ENCODE assay signal across 9 cellular contexts in the genomic region with DNA sequence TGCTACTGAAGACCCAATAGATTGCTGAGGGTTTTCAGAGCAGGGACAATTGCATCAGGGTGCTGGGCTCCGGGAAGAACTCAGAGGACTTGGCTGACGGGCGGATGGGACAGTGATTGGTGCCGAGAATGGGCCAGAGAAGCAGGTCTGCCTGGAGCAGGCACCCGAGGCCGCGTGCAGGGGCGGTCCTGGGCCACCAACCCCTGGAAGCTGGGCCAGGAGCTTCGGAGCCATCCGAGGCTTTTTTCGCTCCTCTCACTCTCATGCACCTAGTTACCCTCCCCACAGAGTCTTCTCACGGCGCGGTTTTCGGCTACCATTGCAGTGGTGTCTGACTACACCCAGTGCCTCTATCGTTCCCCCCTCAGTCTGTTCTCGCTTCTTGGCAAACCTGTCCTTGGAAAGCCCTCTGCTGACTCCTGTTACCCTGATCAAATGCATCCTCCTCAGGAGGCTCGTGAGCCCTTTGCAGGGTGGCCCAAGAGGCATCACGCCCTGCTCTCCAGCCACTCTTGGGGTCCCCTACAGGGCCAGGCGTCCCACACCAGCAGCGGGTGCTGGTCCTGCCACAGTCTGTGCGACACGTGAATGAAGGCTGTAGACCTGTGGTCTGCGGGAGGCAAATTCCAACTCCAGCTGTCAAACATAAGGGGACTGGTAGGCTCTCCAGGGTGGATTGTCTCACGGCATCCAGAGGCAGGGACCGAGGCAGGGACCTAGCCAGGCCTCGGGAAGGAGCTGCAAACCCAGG. TPM values are rescaled to one million over a fixed set of nuclear protein-coding genes. Genes with fewer than 3 reads are reported as not detected.
DNase-seq lines count a peak whose midpoint lies in the region; ATAC-seq and TF ChIP-seq lines count a peak whose summit lies in the region.
"Had no signal": no experiment of that assay in that cellular context is flagged by ENCODE, and none has a peak within 500 bp of the region (broad histone marks: within the 10 kb centered on the region; RNA-seq: fewer than 3 reads in every experiment).

No MANE protein-coding gene starts in this region.

- WGBS in mesodermal cell (ENCODE audit: insufficient coverage in 2 of 2), 2 experiments, result 89 to 90% methylated on average over 26 to 27 of the region's 27 CpGs

- no peak for TF ChIP-seq CTCF in cardiac muscle cell (IDR thresholded peaks at IDR 0.05; ENCODE audit: low read depth, low read length)
- TF ChIP-seq CTCF in MCF 10A (IDR thresholded peaks at IDR 0.05; ENCODE audit: unreplicated experiment), result no peak
- no peak for TF ChIP-seq CTCF in vagina (IDR thresholded peaks at IDR 0.05)

- H3K27ac Mint-ChIP-seq in MCF 10A (ENCODE audit: low read depth, unreplicated experiment), result peak overlapping the region; percentile 80

- H3K27ac ChIP-seq in cardiac muscle cell (no peak overlapping the region), mesodermal cell (ENCODE audit: low read depth, low read length, severe bottlenecking) (no peak overlapping the region), vagina (no peak overlapping the region)

- H3K4me3 ChIP-seq in cardiac muscle cell, result peak overlapping the region; percentile 100
- peak overlapping the region; percentile 90 for H3K4me3 ChIP-seq in mesodermal cell (ENCODE audit: extremely low read depth, insufficient read depth, low read length, poor library complexity, severe bottlenecking)
- peak overlapping the region; percentile 93 to 94 for H3K4me3 ChIP-seq in vagina

- POLR2A ChIA-PET in MCF 10A (lab: Yijun Ruan, JAX), result interaction anchor here (0.7 to 1.2 kb wide), 6 partner anchors 9 to 32 kb away, joined by 3 to 4 read pairs (median 3); no protein-coding TSS in a partner anchor

- intact Hi-C loops in left ventricle myocardium superior (cut with micrococcal nuclease) (no loop called here), MCF 10A (cut with micrococcal nuclease) (loop anchor here (2.0 to 10.0 kb wide), 3 partner anchors 15 to 181 kb away; partner anchors contain the start of gene SLC6A19), vagina (cut with DNase I) (no loop called here)

- peak overlapping the region; percentile 83 for H3K4me3 Mint-ChIP-seq in MCF 10A (ENCODE audit: unreplicated experiment)

- peaks cover 6% of the 10 kb centered on the region for H3K4me1 ChIP-seq in cardiac muscle cell (ENCODE audit: low read depth)
- H3K4me1 ChIP-seq in mesodermal cell (ENCODE audit: control insufficient read depth, insufficient read depth, low read length, poor library complexity, severe bottlenecking), result peaks cover 13% of the 10 kb centered on the region
- peaks cover 28% of the 10 kb centered on the region for H3K4me1 ChIP-seq in vagina

- H3K36me3 ChIP-seq in cardiac muscle cell (peaks cover 15% of the 10 kb centered on the region), mesodermal cell (ENCODE audit: control insufficient read depth, insufficient read depth, low read length) (peaks cover 25% of the 10 kb centered on the region), vagina (peaks cover 0 to 6% of the 10 kb centered on the region in 2 donors)

- no TSS peak for BruUV-seq in MCF 10A (replicated peaks; lab: Mats Ljungman, UMichigan)

- peaks cover 16% of the 10 kb centered on the region for H3K4me1 Mint-ChIP-seq in MCF 10A (ENCODE audit: insufficient read depth, unreplicated experiment)

- no peak for TF ChIP-seq POLR2A in vagina (IDR thresholded peaks at IDR 0.05)

- no peaks in the 10 kb centered on the region for H3K27me3 Mint-ChIP-seq in MCF 10A (ENCODE audit: insufficient read depth, unreplicated experiment)

- ATAC-seq in left ventricle myocardium superior, result no peak
- no peak for ATAC-seq in HG02981 (IDR thresholded peaks at IDR 0.05; ENCODE audit: unreplicated experiment)
- no peak for ATAC-seq in HG02973 (IDR thresholded peaks at IDR 0.05; ENCODE audit: unreplicated experiment)
- no peak for ATAC-seq in HG02852 (IDR thresholded peaks at IDR 0.05; ENCODE audit: unreplicated experiment)

- H3K9me3 ChIP-seq in cardiac muscle cell (ENCODE audit: low read depth), result no peaks in the 10 kb centered on the region
- H3K9me3 ChIP-seq in mesodermal cell (ENCODE audit: control insufficient read depth, low read length), result no peaks in the 10 kb centered on the region
- H3K9me3 ChIP-seq in vagina, result no peaks in the 10 kb centered on the region

- H3K9me3 Mint-ChIP-seq in MCF 10A (ENCODE audit: unreplicated experiment), result no peaks in the 10 kb centered on the region

- H3K36me3 Mint-ChIP-seq in MCF 10A (ENCODE audit: insufficient read depth, unreplicated experiment), result peaks cover 15% of the 10 kb centered on the region

- CTCF ChIA-PET in MCF 10A (lab: Yijun Ruan, JAX), result interaction anchor here (0.7 to 0.8 kb wide), 2 partner anchors 183 to 277 kb away, joined by 3 to 4 read pairs; no protein-coding TSS in a partner anchor

- H3K27me3 ChIP-seq in cardiac muscle cell, result no peaks in the 10 kb centered on the region
- no peaks in the 10 kb centered on the region for H3K27me3 ChIP-seq in vagina

- no peak for DNase-seq in cardiac muscle cell (ENCODE audit: low read depth in 1 of 2, low spot score in 1 of 2)
- DNase-seq in left ventricle myocardium superior, result no peak
- no peak for DNase-seq in MCF 10A (ENCODE audit: unreplicated experiment)
- DNase-seq in vagina (ENCODE audit: extremely low spot score in 2 of 2), result no peak
- DNase-seq: DMS79 treated with DMSO at 0.1 percent for 48 hours had no signal

RNA-seq across cellular contexts. Expression of gene CLPTM1L, which starts 1.2 kb away (rescaled TPM):
- total RNA-seq in cardiac muscle cell (78.4 and 109 TPM in 2 replicates), left ventricle myocardium superior (31.5 TPM), MCF 10A (2022) (116 and 128 TPM in 2 replicates), vagina (40.0 TPM)
- polyA plus RNA-seq in cardiac muscle cell, result 108 and 154 TPM in 2 replicates
- polyA plus RNA-seq in mesodermal cell (2013, experiment 1 of 2), result 105 TPM
- polyA plus RNA-seq in mesodermal cell (2013, experiment 2 of 2), result 97.3 TPM

RNA-seq across cellular contexts. Expression of gene TERT, which starts 51.2 kb away (rescaled TPM):
- 0.30 TPM in 1 of 2 replicates, not detected in the other for total RNA-seq in cardiac muscle cell
- not detected in 2 replicates for polyA plus RNA-seq in cardiac muscle cell
- not detected for total RNA-seq in left ventricle myocardium superior
- total RNA-seq in MCF 10A (2022), result 0.16 TPM in 1 of 2 replicates, not detected in the other
- polyA plus RNA-seq in mesodermal cell (2013, experiment 1 of 2), result 0.96 TPM
- polyA plus RNA-seq in mesodermal cell (2013, experiment 2 of 2), result 0.46 TPM
- total RNA-seq in vagina, result not detected
